ENCODE assay signal across 8 cellular contexts in genomic region chr19:18589380-18590272, GRCh38. TPM values are rescaled to one million over a fixed set of nuclear protein-coding genes. Genes with fewer than 3 reads are reported as not detected.
DNase-seq lines count a peak whose midpoint lies in the region; ATAC-seq, FAIRE-seq and TF ChIP-seq lines count a peak whose summit lies in the region.

No MANE protein-coding gene starts in this region.

- no peak for TF ChIP-seq CTCF in OCI-LY7 (conservative IDR thresholded peaks at IDR 0.05; ENCODE audit: low read length)
- TF ChIP-seq CTCF in neutrophil (IDR thresholded peaks at IDR 0.05): peak; percentile 47
- TF ChIP-seq CTCF in vagina (IDR thresholded peaks at IDR 0.05): no peak

- no peak for TF ChIP-seq POLR2A in vagina (IDR thresholded peaks at IDR 0.05)

- no TSS peak for BruUV-seq in OCI-LY7 (replicated peaks; lab: Mats Ljungman, UMichigan)

- H3K9me3 ChIP-seq in CD8-positive, alpha-beta memory T cell (ENCODE audit: low read length): no peaks in the 10 kb centered on the region
- no peaks in the 10 kb centered on the region for H3K9me3 ChIP-seq in OCI-LY7 (ENCODE audit: low read length)
- no peaks in the 10 kb centered on the region for H3K9me3 ChIP-seq in neutrophil
- H3K9me3 ChIP-seq in vagina: no peaks in the 10 kb centered on the region

- H3K9me2 ChIP-seq in OCI-LY7 (ENCODE audit: insufficient read depth, low read length): no peaks in the 10 kb centered on the region

- ATAC-seq in GM19397 (IDR thresholded peaks at IDR 0.05; ENCODE audit: unreplicated experiment) (peak; percentile 30), HG03565 (IDR thresholded peaks at IDR 0.05; ENCODE audit: unreplicated experiment) (peak; percentile 18)

- peaks cover 30 to 48% (median 39%) of the 10 kb centered on the region in 3 donors for H3K4me1 Mint-ChIP-seq in CD8-positive, alpha-beta memory T cell

- peaks cover 6% of the 10 kb centered on the region for H3K36me3 ChIP-seq in CD8-positive, alpha-beta memory T cell (ENCODE audit: insufficient read depth, low read length)
- H3K36me3 ChIP-seq in OCI-LY7 (ENCODE audit: insufficient read depth, low read length) (peaks cover 17% of the 10 kb centered on the region; the same call in 1 of the 2 replicates), neutrophil (no peaks in the 10 kb centered on the region), vagina (peaks cover 0 to 8% of the 10 kb centered on the region in 2 donors)

- peaks cover 0 to 21% (median 0%) of the 10 kb centered on the region in 3 donors for H3K36me3 Mint-ChIP-seq in CD8-positive, alpha-beta memory T cell

- intact Hi-C loops in OCI-LY7 (cut with micrococcal nuclease; ENCODE audit: unreplicated experiment) (loop anchor here (1.0 to 5.0 kb wide), 6 partner anchors 47 to 243 kb away; partner anchors contain the start of genes ELL, FKBP8, KLHL26 and UPF1), vagina (cut with DNase I) (loop anchor here (5.0 to 10.0 kb wide), 3 partner anchors 85 to 263 kb away; no protein-coding TSS in a partner anchor)

- H4K20me1 ChIP-seq in OCI-LY7 (ENCODE audit: insufficient read depth, low read length): no peaks in the 10 kb centered on the region

- no peaks in the 10 kb centered on the region for H3K27me3 ChIP-seq in CD8-positive, alpha-beta memory T cell (ENCODE audit: insufficient read depth, low read length, poor library complexity, severe bottlenecking)
- peaks cover 20% of the 10 kb centered on the region for H3K27me3 ChIP-seq in neutrophil
- no peaks in the 10 kb centered on the region for H3K27me3 ChIP-seq in vagina

- peak overlapping the region; percentile 68 for H3K4me2 ChIP-seq in OCI-LY7 (ENCODE audit: low read length)

- H2AFZ ChIP-seq in OCI-LY7 (ENCODE audit: low read length): peak overlapping the region; percentile 80; the same call in 1 of the 2 replicates

- FAIRE-seq in frontal cortex (lab: Jason Lieb, UNC): no peak

- DNase-seq in CD8-positive, alpha-beta memory T cell: peak in 2 of 5 donors; percentile 49 to 65
- DNase-seq in OCI-LY7 (ENCODE audit: low spot score) (peak; percentile 80), frontal cortex (ENCODE audit: low spot score in 2 of 2) (peak; percentile 43 to 46), vagina (ENCODE audit: extremely low spot score in 2 of 2) (no peak)
- peak; percentile 90 for DNase-seq in activated effector memory CD4-positive, alpha-beta T cell treated with anti-CD3 and anti-CD28 coated beads, Interleukin-2, amount 50 U/mL, for 16 hours

- H3K27ac ChIP-seq in CD8-positive, alpha-beta memory T cell (ENCODE audit: low read depth, low read length): peak overlapping the region; percentile 87
- peak overlapping the region; percentile 70 for H3K27ac ChIP-seq in OCI-LY7 (ENCODE audit: low read depth, low read length, poor library complexity, severe bottlenecking)
- peak overlapping the region; percentile 87 for H3K27ac ChIP-seq in neutrophil
- peak overlapping the region; percentile 88 for H3K27ac ChIP-seq in vagina

- no peaks in the 10 kb centered on the region for H3K9me3 Mint-ChIP-seq in CD8-positive, alpha-beta memory T cell

- H3K27ac Mint-ChIP-seq in CD8-positive, alpha-beta memory T cell: peak overlapping the region; percentile 89 to 96 (median 92)

- peak overlapping the region; percentile 83 for H3K4me3 ChIP-seq in CD8-positive, alpha-beta memory T cell (ENCODE audit: low read length)
- H3K4me3 ChIP-seq in OCI-LY7 (ENCODE audit: low read depth, low read length, poor library complexity, severe bottlenecking): peak overlapping the region; percentile 68
- peak overlapping the region; percentile 91 to 94 for H3K4me3 ChIP-seq in neutrophil (ENCODE audit: low read depth in 1 of 2, low read length in 1 of 2)
- H3K4me3 ChIP-seq in vagina: peak overlapping the region; percentile 72 to 79

- POLR2A ChIA-PET in CD8-positive, alpha-beta memory T cell (lab: Charles Lee): interaction anchor here (0.5 to 2.9 kb wide), 17 partner anchors 15 to 330 kb away, joined by 3 to 39 read pairs (median 5); partner anchors contain the start of genes COPE, DDX49, ELL and FKBP8
- POLR2A ChIA-PET in OCI-LY7 (lab: Charles Lee): interaction anchor here (0.7 to 4.9 kb wide), 7 partner anchors 18 to 726 kb away, joined by 3 to 23 read pairs (median 5); partner anchors contain the start of genes FKBP8, KXD1 and UBA52

- peaks cover 10% of the 10 kb centered on the region for H3K79me2 ChIP-seq in OCI-LY7 (ENCODE audit: insufficient read depth, low read depth, low read length)

- H3K27me3 Mint-ChIP-seq in CD8-positive, alpha-beta memory T cell: peaks cover 0 to 3% of the 10 kb centered on the region in 2 donors

- peak overlapping the region; percentile 84 to 97 (median 89) for H3K4me3 Mint-ChIP-seq in CD8-positive, alpha-beta memory T cell

- CTCF ChIA-PET in CD8-positive, alpha-beta memory T cell (lab: Charles Lee): interaction anchor here (0.7 to 3.7 kb wide), 35 partner anchors 8 to 310 kb away, joined by 3 to 41 read pairs (median 5); partner anchors contain the start of genes ELL, FKBP8, KXD1 and UBA52
- CTCF ChIA-PET in OCI-LY7 (lab: Charles Lee; ENCODE audit: unreplicated experiment): interaction anchor here (0.6 to 1.1 kb wide), 4 partner anchors 32 to 201 kb away, joined by 3 to 4 read pairs (median 4); no protein-coding TSS in a partner anchor

- H3K4me1 ChIP-seq in CD8-positive, alpha-beta memory T cell (ENCODE audit: insufficient read depth, low read length): peaks cover 32% of the 10 kb centered on the region
- H3K4me1 ChIP-seq in OCI-LY7 (ENCODE audit: insufficient read depth, low read length, poor library complexity, severe bottlenecking) (peaks cover 55% of the 10 kb centered on the region), neutrophil (ENCODE audit: control insufficient read depth in 1 of 2, insufficient read depth in 1 of 2, low read depth in 1 of 2, low read length in 1 of 2) (peaks cover 28 to 29% of the 10 kb centered on the region in 2 experiments), vagina (peaks cover 44% of the 10 kb centered on the region)

RNA-seq across cellular contexts. Expression of gene REX1BD, which starts 1.0 kb away (rescaled TPM):
- 100 to 1,000 TPM; 107 to 110 TPM for total RNA-seq in CD8-positive, alpha-beta memory T cell
- 169 TPM for polyA plus RNA-seq in CD8-positive, alpha-beta memory T cell
- 122 and 126 TPM in 2 replicates for total RNA-seq in OCI-LY7 (2014; rRNA removed; shearing (Covaris generic))
- total RNA-seq in OCI-LY7 (2022) (84.6 and 88.8 TPM in 2 replicates), frontal cortex (17.1 TPM), vagina (124 TPM)

RNA-seq across cellular contexts. Expression of gene CRLF1, which starts 17.0 kb away (rescaled TPM):
- not detected for total RNA-seq in CD8-positive, alpha-beta memory T cell
- not detected for polyA plus RNA-seq in CD8-positive, alpha-beta memory T cell
- 0.82 TPM in 1 of 2 replicates, not detected in the other for total RNA-seq in OCI-LY7 (2014; rRNA removed; shearing (Covaris generic))
- total RNA-seq in OCI-LY7 (2022): 1.3 and 1.5 TPM in 2 replicates
- total RNA-seq in frontal cortex: 2.4 TPM
- total RNA-seq in vagina: 15.2 TPM

RNA-seq across cellular contexts. Expression of gene UBA52, which starts 18.0 kb away (rescaled TPM):
- 1,000 to 10,000 TPM; 1,684 to 1,700 TPM for total RNA-seq in CD8-positive, alpha-beta memory T cell
- 1,487 TPM for polyA plus RNA-seq in CD8-positive, alpha-beta memory T cell
- 1,188 and 1,580 TPM in 2 replicates for total RNA-seq in OCI-LY7 (2014; rRNA removed; shearing (Covaris generic))
- 1,496 and 1,653 TPM in 2 replicates for total RNA-seq in OCI-LY7 (2022)
- total RNA-seq in frontal cortex: 742 TPM
- 747 TPM for total RNA-seq in vagina

RNA-seq across cellular contexts. Expression of gene TMEM59L, which starts 23.0 kb away (rescaled TPM):
- total RNA-seq in CD8-positive, alpha-beta memory T cell: not detected
- polyA plus RNA-seq in CD8-positive, alpha-beta memory T cell: not detected
- 0.33 and 1.0 TPM in 2 replicates for total RNA-seq in OCI-LY7 (2014; rRNA removed; shearing (Covaris generic))
- total RNA-seq in OCI-LY7 (2022): 0.84 and 0.89 TPM in 2 replicates
- total RNA-seq in frontal cortex: 34.2 TPM
- 4.2 TPM for total RNA-seq in vagina

RNA-seq across cellular contexts. Expression of gene KXD1, which starts 32.0 kb away (rescaled TPM):
- 100 to 1,000 TPM; 127 to 128 TPM for total RNA-seq in CD8-positive, alpha-beta memory T cell
- 84.4 TPM for polyA plus RNA-seq in CD8-positive, alpha-beta memory T cell
- 96.0 and 99.8 TPM in 2 replicates for total RNA-seq in OCI-LY7 (2014; rRNA removed; shearing (Covaris generic))
- total RNA-seq in OCI-LY7 (2022) (96.7 and 101 TPM in 2 replicates), frontal cortex (14.7 TPM), vagina (131 TPM)

Comparison
In these comparisons a context has a peak if more than half of its experiments do, and no peak if none do; other contexts are left out.
1. DNase-seq: peak in OCI-LY7 (single experiment), activated effector memory CD4-positive, alpha-beta T cell treated with anti-CD3 and anti-CD28 coated beads, Interleukin-2, amount 50 U/mL, for 16 hours (single experiment) and frontal cortex (2 of 2); none in vagina (0 of 2).
2. Peak in every context shown above with its lines, with median percentiles within 50 percentile points of each other: H3K27ac ChIP-seq and H3K4me3 ChIP-seq.